Comparison of ENCODE assay signal across 1 cellular context in the genomic region with DNA sequence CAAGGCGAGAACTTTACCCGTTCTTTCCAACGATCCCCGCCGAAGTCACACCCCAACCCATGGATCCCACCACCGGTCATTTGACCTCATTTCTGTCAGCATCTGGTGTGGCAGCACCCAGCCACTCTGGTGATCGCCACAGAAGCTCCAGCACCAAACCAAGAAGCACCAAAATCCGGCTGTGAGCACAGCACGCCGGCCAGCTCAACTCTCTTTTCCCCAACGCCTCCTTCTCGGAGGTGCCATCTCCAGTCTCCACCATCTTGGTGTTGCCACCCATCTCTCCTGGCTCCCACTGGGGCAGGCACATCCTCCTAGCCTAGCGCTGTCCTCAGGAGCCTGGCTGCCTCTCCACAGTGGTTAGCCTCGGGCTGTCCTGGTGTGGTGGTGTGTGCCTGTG.
TF ChIP-seq lines count a peak whose summit lies in the region.

No MANE protein-coding gene starts in this region.

TF ChIP-seq in GM23338, 12 proteins besides CTCF, POLR2A, EP300 and RAD21:
- TF ChIP-seq, protein P1, sequence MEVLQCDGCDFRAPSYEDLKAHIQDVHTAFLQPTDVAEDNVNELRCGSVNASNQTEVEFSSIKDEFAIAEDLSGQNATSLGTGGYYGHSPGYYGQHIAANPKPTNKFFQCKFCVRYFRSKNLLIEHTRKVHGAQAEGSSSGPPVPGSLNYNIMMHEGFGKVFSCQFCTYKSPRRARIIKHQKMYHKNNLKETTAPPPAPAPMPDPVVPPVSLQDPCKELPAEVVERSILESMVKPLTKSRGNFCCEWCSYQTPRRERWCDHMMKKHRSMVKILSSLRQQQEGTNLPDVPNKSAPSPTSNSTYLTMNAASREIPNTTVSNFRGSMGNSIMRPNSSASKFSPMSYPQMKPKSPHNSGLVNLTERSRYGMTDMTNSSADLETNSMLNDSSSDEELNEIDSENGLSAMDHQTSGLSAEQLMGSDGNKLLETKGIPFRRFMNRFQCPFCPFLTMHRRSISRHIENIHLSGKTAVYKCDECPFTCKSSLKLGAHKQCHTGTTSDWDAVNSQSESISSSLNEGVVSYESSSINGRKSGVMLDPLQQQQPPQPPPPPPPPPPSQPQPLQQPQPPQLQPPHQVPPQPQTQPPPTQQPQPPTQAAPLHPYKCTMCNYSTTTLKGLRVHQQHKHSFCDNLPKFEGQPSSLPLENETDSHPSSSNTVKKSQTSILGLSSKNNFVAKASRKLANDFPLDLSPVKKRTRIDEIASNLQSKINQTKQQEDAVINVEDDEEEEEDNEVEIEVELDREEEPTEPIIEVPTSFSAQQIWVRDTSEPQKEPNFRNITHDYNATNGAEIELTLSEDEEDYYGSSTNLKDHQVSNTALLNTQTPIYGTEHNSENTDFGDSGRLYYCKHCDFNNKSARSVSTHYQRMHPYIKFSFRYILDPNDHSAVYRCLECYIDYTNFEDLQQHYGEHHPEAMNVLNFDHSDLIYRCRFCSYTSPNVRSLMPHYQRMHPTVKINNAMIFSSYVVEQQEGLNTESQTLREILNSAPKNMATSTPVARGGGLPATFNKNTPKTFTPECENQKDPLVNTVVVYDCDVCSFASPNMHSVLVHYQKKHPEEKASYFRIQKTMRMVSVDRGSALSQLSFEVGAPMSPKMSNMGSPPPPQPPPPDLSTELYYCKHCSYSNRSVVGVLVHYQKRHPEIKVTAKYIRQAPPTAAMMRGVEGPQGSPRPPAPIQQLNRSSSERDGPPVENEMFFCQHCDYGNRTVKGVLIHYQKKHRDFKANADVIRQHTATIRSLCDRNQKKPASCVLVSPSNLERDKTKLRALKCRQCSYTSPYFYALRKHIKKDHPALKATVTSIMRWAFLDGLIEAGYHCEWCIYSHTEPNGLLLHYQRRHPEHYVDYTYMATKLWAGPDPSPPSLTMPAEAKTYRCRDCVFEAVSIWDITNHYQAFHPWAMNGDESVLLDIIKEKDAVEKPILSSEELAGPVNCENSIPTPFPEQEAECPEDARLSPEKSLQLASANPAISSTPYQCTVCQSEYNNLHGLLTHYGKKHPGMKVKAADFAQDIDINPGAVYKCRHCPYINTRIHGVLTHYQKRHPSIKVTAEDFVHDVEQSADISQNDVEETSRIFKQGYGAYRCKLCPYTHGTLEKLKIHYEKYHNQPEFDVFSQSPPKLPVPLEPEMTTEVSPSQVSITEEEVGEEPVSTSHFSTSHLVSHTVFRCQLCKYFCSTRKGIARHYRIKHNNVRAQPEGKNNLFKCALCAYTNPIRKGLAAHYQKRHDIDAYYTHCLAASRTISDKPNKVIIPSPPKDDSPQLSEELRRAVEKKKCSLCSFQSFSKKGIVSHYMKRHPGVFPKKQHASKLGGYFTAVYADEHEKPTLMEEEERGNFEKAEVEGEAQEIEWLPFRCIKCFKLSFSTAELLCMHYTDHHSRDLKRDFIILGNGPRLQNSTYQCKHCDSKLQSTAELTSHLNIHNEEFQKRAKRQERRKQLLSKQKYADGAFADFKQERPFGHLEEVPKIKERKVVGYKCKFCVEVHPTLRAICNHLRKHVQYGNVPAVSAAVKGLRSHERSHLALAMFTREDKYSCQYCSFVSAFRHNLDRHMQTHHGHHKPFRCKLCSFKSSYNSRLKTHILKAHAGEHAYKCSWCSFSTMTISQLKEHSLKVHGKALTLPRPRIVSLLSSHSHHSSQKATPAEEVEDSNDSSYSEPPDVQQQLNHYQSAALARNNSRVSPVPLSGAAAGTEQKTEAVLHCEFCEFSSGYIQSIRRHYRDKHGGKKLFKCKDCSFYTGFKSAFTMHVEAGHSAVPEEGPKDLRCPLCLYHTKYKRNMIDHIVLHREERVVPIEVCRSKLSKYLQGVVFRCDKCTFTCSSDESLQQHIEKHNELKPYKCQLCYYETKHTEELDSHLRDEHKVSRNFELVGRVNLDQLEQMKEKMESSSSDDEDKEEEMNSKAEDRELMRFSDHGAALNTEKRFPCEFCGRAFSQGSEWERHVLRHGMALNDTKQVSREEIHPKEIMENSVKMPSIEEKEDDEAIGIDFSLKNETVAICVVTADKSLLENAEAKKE (CRISPR knock-in tag; IDR thresholded peaks at IDR 0.05), result no peak
- TF ChIP-seq, protein P2, sequence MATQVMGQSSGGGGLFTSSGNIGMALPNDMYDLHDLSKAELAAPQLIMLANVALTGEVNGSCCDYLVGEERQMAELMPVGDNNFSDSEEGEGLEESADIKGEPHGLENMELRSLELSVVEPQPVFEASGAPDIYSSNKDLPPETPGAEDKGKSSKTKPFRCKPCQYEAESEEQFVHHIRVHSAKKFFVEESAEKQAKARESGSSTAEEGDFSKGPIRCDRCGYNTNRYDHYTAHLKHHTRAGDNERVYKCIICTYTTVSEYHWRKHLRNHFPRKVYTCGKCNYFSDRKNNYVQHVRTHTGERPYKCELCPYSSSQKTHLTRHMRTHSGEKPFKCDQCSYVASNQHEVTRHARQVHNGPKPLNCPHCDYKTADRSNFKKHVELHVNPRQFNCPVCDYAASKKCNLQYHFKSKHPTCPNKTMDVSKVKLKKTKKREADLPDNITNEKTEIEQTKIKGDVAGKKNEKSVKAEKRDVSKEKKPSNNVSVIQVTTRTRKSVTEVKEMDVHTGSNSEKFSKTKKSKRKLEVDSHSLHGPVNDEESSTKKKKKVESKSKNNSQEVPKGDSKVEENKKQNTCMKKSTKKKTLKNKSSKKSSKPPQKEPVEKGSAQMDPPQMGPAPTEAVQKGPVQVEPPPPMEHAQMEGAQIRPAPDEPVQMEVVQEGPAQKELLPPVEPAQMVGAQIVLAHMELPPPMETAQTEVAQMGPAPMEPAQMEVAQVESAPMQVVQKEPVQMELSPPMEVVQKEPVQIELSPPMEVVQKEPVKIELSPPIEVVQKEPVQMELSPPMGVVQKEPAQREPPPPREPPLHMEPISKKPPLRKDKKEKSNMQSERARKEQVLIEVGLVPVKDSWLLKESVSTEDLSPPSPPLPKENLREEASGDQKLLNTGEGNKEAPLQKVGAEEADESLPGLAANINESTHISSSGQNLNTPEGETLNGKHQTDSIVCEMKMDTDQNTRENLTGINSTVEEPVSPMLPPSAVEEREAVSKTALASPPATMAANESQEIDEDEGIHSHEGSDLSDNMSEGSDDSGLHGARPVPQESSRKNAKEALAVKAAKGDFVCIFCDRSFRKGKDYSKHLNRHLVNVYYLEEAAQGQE (IDR thresholded peaks at IDR 0.05; ENCODE audit: unreplicated experiment), result no peak
- TF ChIP-seq POLR2AphosphoS5 (IDR thresholded peaks at IDR 0.05; ENCODE audit: low read depth) (no peak), CREB1 (CRISPR knock-in tag; IDR thresholded peaks at IDR 0.05; ENCODE audit: low read depth) (no peak), STAT1 (IDR thresholded peaks at IDR 0.05; ENCODE audit: unreplicated experiment) (no peak), NANOG (IDR thresholded peaks at IDR 0.05; ENCODE audit: borderline replicate concordance) (no peak), ZNF331 (CRISPR knock-in tag; IDR thresholded peaks at IDR 0.05; ENCODE audit: low read depth) (no peak), EZH2 (IDR thresholded peaks at IDR 0.05; ENCODE audit: low read depth, unreplicated experiment) (no peak), JUNB (IDR thresholded peaks at IDR 0.05; ENCODE audit: unreplicated experiment) (no peak), EZH2phosphoT487 (IDR thresholded peaks at IDR 0.05; ENCODE audit: unreplicated experiment) (no peak), ZNF114 (CRISPR knock-in tag; IDR thresholded peaks at IDR 0.05) (no peak)
- TF ChIP-seq, protein P3, sequence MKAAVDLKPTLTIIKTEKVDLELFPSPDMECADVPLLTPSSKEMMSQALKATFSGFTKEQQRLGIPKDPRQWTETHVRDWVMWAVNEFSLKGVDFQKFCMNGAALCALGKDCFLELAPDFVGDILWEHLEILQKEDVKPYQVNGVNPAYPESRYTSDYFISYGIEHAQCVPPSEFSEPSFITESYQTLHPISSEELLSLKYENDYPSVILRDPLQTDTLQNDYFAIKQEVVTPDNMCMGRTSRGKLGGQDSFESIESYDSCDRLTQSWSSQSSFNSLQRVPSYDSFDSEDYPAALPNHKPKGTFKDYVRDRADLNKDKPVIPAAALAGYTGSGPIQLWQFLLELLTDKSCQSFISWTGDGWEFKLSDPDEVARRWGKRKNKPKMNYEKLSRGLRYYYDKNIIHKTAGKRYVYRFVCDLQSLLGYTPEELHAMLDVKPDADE (IDR thresholded peaks at IDR 0.05), result no peak
TF ChIP-seq in GM23338: peak in this region for 0.
